ENCODE assay signal across 28 cellular contexts in the genomic region with DNA sequence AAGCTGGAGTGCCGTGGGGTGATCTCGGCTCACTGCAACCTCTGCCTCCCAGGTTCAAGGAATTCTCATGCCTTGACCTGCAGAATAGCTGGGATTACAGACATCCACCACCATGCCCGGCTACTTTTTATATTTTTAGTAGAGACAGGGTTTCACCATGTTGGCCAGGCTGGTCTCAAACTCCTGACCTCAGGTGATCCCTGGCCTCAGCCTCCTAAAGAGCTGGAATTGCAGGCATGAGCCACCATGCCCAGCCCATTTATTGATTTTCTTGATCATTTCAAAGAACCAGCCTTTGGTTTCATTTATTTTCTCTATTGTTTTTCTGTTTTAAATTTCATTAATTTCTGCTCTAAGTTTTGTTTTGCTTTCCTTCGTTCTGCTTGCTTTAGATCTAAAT.
"Had no signal": no experiment of that assay in that cellular context is flagged by ENCODE, and none has a peak within 500 bp of the region (broad histone marks: within the 10 kb centered on the region; RNA-seq: fewer than 3 reads in every experiment).

No MANE protein-coding gene starts in this region.

- H3K4me3 Mint-ChIP-seq: naive thymus-derived CD4-positive, alpha-beta T cell; natural killer cell; nephron; neural progenitor cell; stimulated activated effector memory CD8-positive, alpha-beta T cell treated with anti-CD3 and anti-CD28 coated beads, Interleukin-12 subunit alpha, Interleukin-12 subunit beta, amount 100 ng/mL, for 72 hours; stimulated activated naive B cell treated with anti-CD40 and anti-IgM and Interleukin-4, amounts not matched to agents 10 μg/mL and 1 μg/mL and 100 μg/mL, for 72 hours; stimulated activated naive CD8-positive, alpha-beta T cell treated with anti-CD3 and anti-CD28 coated beads, Interleukin-15, Interleukin-2, amounts not matched to agents 100 ng/mL and 50 ng/mL, for 24 hours; type B pancreatic cell had no signal

- ATAC-seq: naive thymus-derived CD4-positive, alpha-beta T cell; natural killer cell; psoas muscle; right cardiac atrium; sciatic nerve; stimulated activated effector memory CD8-positive, alpha-beta T cell treated with anti-CD3 and anti-CD28 coated beads, Interleukin-12 subunit alpha, Interleukin-12 subunit beta, amount 100 ng/mL, for 72 hours; stimulated activated naive B cell treated with anti-CD40 and anti-IgM and Interleukin-4, amounts not matched to agents 10 μg/mL and 1 μg/mL and 100 μg/mL, for 72 hours; upper lobe of right lung had no signal

- H3K4me3 ChIP-seq: neural progenitor cell, ovary, psoas muscle, skin epidermis, stomach, thoracic aorta, thyroid gland, tibial nerve, upper lobe of right lung, uterus had no signal

- H3K27ac Mint-ChIP-seq: natural killer cell; nephron; neural progenitor cell; progenitor cell of endocrine pancreas; stimulated activated effector memory CD8-positive, alpha-beta T cell treated with anti-CD3 and anti-CD28 coated beads, Interleukin-12 subunit alpha, Interleukin-12 subunit beta, amount 100 ng/mL, for 72 hours; stimulated activated naive B cell treated with anti-CD40 and anti-IgM and Interleukin-4, amounts not matched to agents 10 μg/mL and 1 μg/mL and 100 μg/mL, for 72 hours; stimulated activated naive CD8-positive, alpha-beta T cell treated with anti-CD3 and anti-CD28 coated beads, Interleukin-15, Interleukin-2, amounts not matched to agents 100 ng/mL and 50 ng/mL, for 24 hours; type B pancreatic cell had no signal

- H3K27ac ChIP-seq: neural progenitor cell, ovary, parathyroid adenoma, psoas muscle, skin epidermis, stomach, thoracic aorta, thyroid gland, tibial nerve, upper lobe of right lung, uterus had no signal

- H3K4me1 ChIP-seq: parathyroid adenoma, thyroid gland, tibial nerve, upper lobe of right lung, uterus had no signal

- H3K9me3 ChIP-seq: ovary, psoas muscle, stomach, thoracic aorta, thyroid gland, upper lobe of right lung, uterus had no signal

- H3K9ac ChIP-seq: neural progenitor cell, parathyroid adenoma had no signal

- H3K4me2 ChIP-seq: neural progenitor cell had no signal

- H3K9me3 Mint-ChIP-seq: nephron; stimulated activated effector memory CD8-positive, alpha-beta T cell treated with anti-CD3 and anti-CD28 coated beads, Interleukin-12 subunit alpha, Interleukin-12 subunit beta, amount 100 ng/mL, for 72 hours; stimulated activated naive B cell treated with anti-CD40 and anti-IgM and Interleukin-4, amounts not matched to agents 10 μg/mL and 1 μg/mL and 100 μg/mL, for 72 hours; stimulated activated naive CD8-positive, alpha-beta T cell treated with anti-CD3 and anti-CD28 coated beads, Interleukin-15, Interleukin-2, amounts not matched to agents 100 ng/mL and 50 ng/mL, for 24 hours; type B pancreatic cell had no signal

- H3K36me3 ChIP-seq: neural progenitor cell, ovary, stomach, thoracic aorta, thyroid gland, upper lobe of right lung, uterus had no signal

- H3K27me3 Mint-ChIP-seq: naive thymus-derived CD4-positive, alpha-beta T cell; progenitor cell of endocrine pancreas; stimulated activated naive B cell treated with anti-CD40 and anti-IgM and Interleukin-4, amounts not matched to agents 10 μg/mL and 1 μg/mL and 100 μg/mL, for 72 hours; stimulated activated naive CD8-positive, alpha-beta T cell treated with anti-CD3 and anti-CD28 coated beads, Interleukin-15, Interleukin-2, amounts not matched to agents 100 ng/mL and 50 ng/mL, for 24 hours; type B pancreatic cell had no signal

- H2AFZ ChIP-seq: neural progenitor cell, parathyroid adenoma had no signal

- DNase-seq: naive thymus-derived CD4-positive, alpha-beta T cell; natural killer cell; occipital lobe; ovary; posterior cingulate gyrus; psoas muscle; right cardiac atrium; stimulated activated CD4-positive, alpha-beta T cell treated with anti-CD3 and anti-CD28 coated beads, Interleukin-15, amount 100 ng/mL, for 24 hours; stimulated activated CD4-positive, alpha-beta T cell treated with anti-CD3 and anti-CD28 coated beads, Interleukin-2, amount 100 ng/mL, for 24 hours; stimulated activated CD4-positive, alpha-beta T cell treated with anti-CD3 and anti-CD28 coated beads, Interleukin-2, amount 100 ng/mL, for 48 hours; stimulated activated CD4-positive, alpha-beta T cell treated with anti-CD3 and anti-CD28 coated beads, Interleukin-4, amount 100 ng/mL, for 24 hours; stimulated activated naive B cell treated with anti-CD40 and anti-IgM and Interleukin-4, amounts not matched to agents 10 μg/mL and 1 μg/mL and 100 μg/mL, for 72 hours; stimulated activated naive CD4-positive, alpha-beta T cell treated with Interleukin-2 at 50 U/mL for 16 hours; stomach; thyroid gland; upper lobe of right lung; uterus had no signal

- H3K27me3 ChIP-seq: neural progenitor cell, ovary, stomach, thyroid gland, tibial nerve, upper lobe of right lung, uterus had no signal

- H3K36me3 Mint-ChIP-seq: natural killer cell; stimulated activated effector memory CD8-positive, alpha-beta T cell treated with anti-CD3 and anti-CD28 coated beads, Interleukin-12 subunit alpha, Interleukin-12 subunit beta, amount 100 ng/mL, for 72 hours had no signal

- H3K4me1 Mint-ChIP-seq: nephron, neural progenitor cell had no signal
